ENCODE assay signal across 8 cellular contexts in the genomic region with DNA sequence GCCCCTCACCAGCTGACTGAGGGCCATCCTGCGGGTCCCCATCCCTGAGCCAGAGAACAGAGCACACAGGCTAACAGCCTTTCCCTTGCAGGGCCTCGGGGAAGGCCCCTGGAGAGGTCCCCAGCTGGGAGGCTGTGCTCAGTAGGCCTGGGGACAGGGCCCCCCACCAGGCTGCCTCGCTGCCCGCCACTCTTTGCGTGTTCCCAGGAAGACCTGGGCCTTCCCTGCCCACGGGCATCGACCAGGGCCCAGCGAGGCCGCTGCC. TPM values are rescaled to one million over a fixed set of nuclear protein-coding genes. Genes with fewer than 3 reads are reported as not detected.
DNase-seq lines count a peak whose midpoint lies in the region; ATAC-seq and TF ChIP-seq lines count a peak whose summit lies in the region.

No MANE protein-coding gene starts in this region.

- no peak for TF ChIP-seq CTCF in Calu3 (IDR thresholded peaks at IDR 0.05; ENCODE audit: unreplicated experiment)

- no peaks in the 10 kb centered on the region for H3K9me3 Mint-ChIP-seq in Calu3 (ENCODE audit: low read depth, unreplicated experiment)

- no peaks in the 10 kb centered on the region for H3K4me1 ChIP-seq in rectal smooth muscle tissue (ENCODE audit: control insufficient read depth, insufficient read depth, low read length)

- H3K36me3 Mint-ChIP-seq in Calu3 (ENCODE audit: insufficient read depth, unreplicated experiment) (peaks cover 47% of the 10 kb centered on the region), T-helper 17 cell (ENCODE audit: low read depth) (peaks cover 2% of the 10 kb centered on the region)

- H3K9ac ChIP-seq in rectal smooth muscle tissue (ENCODE audit: low read length): no peak overlapping the region

- H3K4me1 Mint-ChIP-seq in Calu3 (ENCODE audit: low read depth, unreplicated experiment) (peaks cover 38% of the 10 kb centered on the region), T-helper 17 cell (peaks cover 6% of the 10 kb centered on the region)

- intact Hi-C loops in Calu3 (cut with micrococcal nuclease; ENCODE audit: unreplicated experiment): no loop called here
- intact Hi-C loops in left ventricle myocardium superior (cut with micrococcal nuclease): no loop called here

- H3K27ac ChIP-seq in rectal smooth muscle tissue (ENCODE audit: low read depth, low read length): no peak overlapping the region

- H3K27me3 Mint-ChIP-seq in Calu3 (ENCODE audit: unreplicated experiment) (no peaks in the 10 kb centered on the region), T-helper 17 cell (peaks cover 11% of the 10 kb centered on the region)

- DNase-seq in Calu3 (no peak), T-helper 17 cell (no peak), left ventricle myocardium superior (no peak), NCI-H1930 (lab: John Stamatoyannopoulos, UW) (no peak), NCI-H69 (lab: John Stamatoyannopoulos, UW) (no peak), KG1 (lab: John Stamatoyannopoulos, UW) (no peak)

- H3K36me3 ChIP-seq in rectal smooth muscle tissue (ENCODE audit: control insufficient read depth, insufficient read depth, low read length): no peaks in the 10 kb centered on the region

- H3K4me3 Mint-ChIP-seq in Calu3 (ENCODE audit: low read depth, unreplicated experiment) (peak overlapping the region; percentile 72), T-helper 17 cell (peak overlapping the region; percentile 93)

- CTCF ChIA-PET in Calu3 (lab: Charles Lee): interaction anchor here (0.6 to 4.2 kb wide), 7 partner anchors 10 to 775 kb away, joined by 3 to 26 read pairs (median 5); a partner anchor contains a TSS

- H3K9me3 ChIP-seq in T-helper 17 cell (ENCODE audit: control insufficient read depth, low read length, poor library complexity, severe bottlenecking): no peaks in the 10 kb centered on the region

- no peak for ATAC-seq in T-helper 17 cell
- peak; percentile 13 for ATAC-seq in left ventricle myocardium superior
- ATAC-seq in GM21723 (IDR thresholded peaks at IDR 0.05; ENCODE audit: unreplicated experiment): no peak

- H3K4me3 ChIP-seq in rectal smooth muscle tissue (ENCODE audit: low read length): peak overlapping the region; percentile 57

- BruUV-seq in Calu3 (replicated peaks; lab: Mats Ljungman, UMichigan): no TSS peak

- H3K27me3 ChIP-seq in rectal smooth muscle tissue (ENCODE audit: control insufficient read depth, insufficient read depth, low read length): peaks cover 13% of the 10 kb centered on the region

- H3K27ac Mint-ChIP-seq in Calu3 (ENCODE audit: unreplicated experiment) (peak overlapping the region; percentile 76), T-helper 17 cell (no peak overlapping the region)

RNA-seq across cellular contexts. Expression of a gene that starts 0.8 kb away (rescaled TPM):
- 114 and 122 TPM in 2 replicates for total RNA-seq in Calu3 (2022)
- 10 to 100 TPM; 10.6 to 14.9 TPM for total RNA-seq in T-helper 17 cell
- total RNA-seq in left ventricle myocardium superior: 11.2 TPM

RNA-seq across cellular contexts. Expression of a gene that starts 15.7 kb away (rescaled TPM):
- total RNA-seq in Calu3 (2022) (39.4 and 48.3 TPM in 2 replicates), T-helper 17 cell (under 1 TPM in 1 of 2 donors, not detected in 1; 0.86 TPM), left ventricle myocardium superior (18.3 TPM)

RNA-seq across cellular contexts. Expression of a gene that starts 36.1 kb away (rescaled TPM):
- total RNA-seq in Calu3 (2022) (not detected in 2 replicates), T-helper 17 cell (not detected), left ventricle myocardium superior (not detected)

RNA-seq across cellular contexts. Expression of a gene that starts 40.7 kb away (rescaled TPM):
- 49.0 and 52.7 TPM in 2 replicates for total RNA-seq in Calu3 (2022)
- total RNA-seq in T-helper 17 cell: 10 to 100 TPM; 13.7 to 19.1 TPM
- 51.5 TPM for total RNA-seq in left ventricle myocardium superior

RNA-seq across cellular contexts. Expression of a gene that starts 47.7 kb away (rescaled TPM):
- not detected in 2 replicates for total RNA-seq in Calu3 (2022)
- total RNA-seq in T-helper 17 cell: not detected
- not detected for total RNA-seq in left ventricle myocardium superior

Comparison
In these comparisons a context has a peak if more than half of its experiments do, and no peak if none do; other contexts are left out.
1. RNA of a gene that starts 15.7 kb away (total RNA-seq): 39.4 to 48.3 TPM in Calu3 and 18.3 TPM in left ventricle myocardium superior (single experiment); 0.86 TPM in T-helper 17 cell; every median in the first group is over 10 times any median in the second.